31 cellular contexts compared by ENCODE assay signal in the genomic region with DNA sequence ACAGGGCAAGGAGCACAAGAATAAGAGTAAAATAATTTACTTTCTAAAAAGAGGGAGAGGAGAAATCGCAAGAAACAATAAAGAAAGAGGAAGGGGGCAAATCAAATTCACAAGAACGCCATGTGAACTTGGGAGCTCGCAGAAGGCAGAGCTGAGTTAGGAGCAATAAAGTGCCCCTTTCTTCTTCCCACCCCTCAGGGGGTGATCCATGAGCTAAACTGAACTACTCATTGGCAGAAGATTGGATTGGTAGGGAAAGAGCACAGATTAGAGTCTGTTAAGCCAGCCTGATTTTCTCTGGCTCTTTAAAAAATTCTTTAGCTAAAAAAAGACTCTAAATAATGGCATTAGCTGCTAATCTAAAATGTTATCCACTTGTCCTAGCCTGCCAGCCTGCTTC.
"Had no signal": no experiment of that assay in that cellular context is flagged by ENCODE, and none has a peak within 500 bp of the region (broad histone marks: within the 10 kb centered on the region; RNA-seq: fewer than 3 reads in every experiment).

No MANE protein-coding gene starts in this region.

- H3K27me3 Mint-ChIP-seq: activated CD8-positive, alpha-beta T cell treated with anti-CD3 and anti-CD28 coated beads for 36 hours; activated naive CD4-positive, alpha-beta T cell treated with anti-CD3 and anti-CD28 coated beads, Interleukin-2, amount 50 U/mL, for 24 hours had no signal

- H3K27me3 ChIP-seq: Peyer's patch had no signal

- H3K9me3 ChIP-seq: Peyer's patch had no signal

- H3K27ac Mint-ChIP-seq: activated CD4-positive, alpha-beta T cell treated with anti-CD3 and anti-CD28 coated beads, Interleukin-2, amount 10 ng/mL, durations not matched to agents 24 days and 14 days; activated CD8-positive, alpha-beta T cell treated with anti-CD3 and anti-CD28 coated beads for 36 hours; activated naive CD4-positive, alpha-beta T cell treated with anti-CD3 and anti-CD28 coated beads, Interleukin-2, amount 50 U/mL, for 24 hours; activated naive CD8-positive, alpha-beta T cell treated with anti-CD3 and anti-CD28 coated beads, Interleukin-2, amount 10 ng/mL, durations not matched to agents 7 days and 5 days; activated T-helper 2 cell treated with anti-CD3 and anti-CD28 coated beads, Interferon-gamma antibody, Interleukin-2, Interleukin-4, amounts not matched to agents 10 μg/mL and 5 μg/mL and 100 μg/mL, durations not matched to agents 14 hours and 24 hours and 36 hours; brain had no signal

- H3K4me1 Mint-ChIP-seq: activated CD4-positive, alpha-beta T cell treated with anti-CD3 and anti-CD28 coated beads, Interleukin-2, amount 10 ng/mL, durations not matched to agents 24 days and 14 days; activated naive CD4-positive, alpha-beta T cell treated with anti-CD3 and anti-CD28 coated beads, Interleukin-2, amount 50 U/mL, for 24 hours; activated naive CD8-positive, alpha-beta T cell treated with anti-CD3 and anti-CD28 coated beads, Interleukin-2, amount 10 ng/mL, durations not matched to agents 7 days and 5 days; brain had no signal

- H3K27ac ChIP-seq: Peyer's patch, RWPE1, WERI-Rb-1 had no signal

- DNase-seq: activated CD4-positive, alpha-beta T cell treated with anti-CD3 and anti-CD28 coated beads, Interleukin-2, amount 10 ng/mL, durations not matched to agents 24 days and 14 days; activated CD4-positive, alpha-beta T cell treated with anti-CD3 and anti-CD28 coated beads, Interleukin-2, amount 50 U/mL, for 4 hours; activated CD4-positive, CD25-positive, alpha-beta regulatory T cell; activated CD8-positive, alpha-beta T cell treated with anti-CD3 and anti-CD28 coated beads for 36 hours; activated gamma-delta T cell; activated naive CD4-positive, alpha-beta T cell treated with Interleukin-2 at 50 U/mL for 16 hours; activated naive CD8-positive, alpha-beta T cell treated with anti-CD3 and anti-CD28 coated beads, Interleukin-2, amount 10 ng/mL, durations not matched to agents 7 days and 5 days; activated T-cell treated with anti-CD3 and anti-CD28 coated beads, Interleukin-2, amount 50 U/mL, for 1 hour; central memory CD4-positive, alpha-beta T cell; NCI-H1105; NCI-H1417 treated with DMSO at 0.1 percent for 48 hours; NCI-H187 treated with DMSO at 0.1 percent for 48 hours; NCI-H2081; NCI-H2171 treated with DMSO at 0.1 percent for 48 hours; NCI-H2227 treated with DMSO at 0.1 percent for 48 hours; NCI-H446; NCI-H510A treated with DMSO at 0.1 percent for 48 hours; NCI-H69; NK-92 treated with Interleukin-12 subunit alpha and Interleukin-12 subunit beta, amount 100 ng/mL, for 24 hours; PC-3; Peyer's patch; SIG-M5; SW 1271; T1000; WERI-Rb-1 had no signal

- H3K9me3 Mint-ChIP-seq: activated CD4-positive, alpha-beta T cell treated with anti-CD3 and anti-CD28 coated beads, Interleukin-2, amount 10 ng/mL, durations not matched to agents 24 days and 14 days; activated CD8-positive, alpha-beta T cell treated with anti-CD3 and anti-CD28 coated beads for 36 hours; activated naive CD4-positive, alpha-beta T cell treated with anti-CD3 and anti-CD28 coated beads, Interleukin-2, amount 50 U/mL, for 24 hours; activated naive CD8-positive, alpha-beta T cell treated with anti-CD3 and anti-CD28 coated beads, Interleukin-2, amount 10 ng/mL, durations not matched to agents 7 days and 5 days; activated T-helper 2 cell treated with anti-CD3 and anti-CD28 coated beads, Interferon-gamma antibody, Interleukin-2, Interleukin-4, amounts not matched to agents 10 μg/mL and 5 μg/mL and 100 μg/mL, durations not matched to agents 14 hours and 24 hours and 36 hours had no signal

- H3K4me3 Mint-ChIP-seq: activated CD4-positive, alpha-beta T cell treated with anti-CD3 and anti-CD28 coated beads, Interleukin-2, amount 10 ng/mL, durations not matched to agents 24 days and 14 days; activated CD8-positive, alpha-beta T cell treated with anti-CD3 and anti-CD28 coated beads for 36 hours; activated naive CD4-positive, alpha-beta T cell treated with anti-CD3 and anti-CD28 coated beads, Interleukin-2, amount 50 U/mL, for 24 hours; activated naive CD8-positive, alpha-beta T cell treated with anti-CD3 and anti-CD28 coated beads, Interleukin-2, amount 10 ng/mL, durations not matched to agents 7 days and 5 days; brain had no signal

- H3K36me3 ChIP-seq: Peyer's patch, WERI-Rb-1 had no signal

- H3K4me3 ChIP-seq: K562, Peyer's patch had no signal

- ATAC-seq: activated CD8-positive, alpha-beta T cell treated with anti-CD3 and anti-CD28 coated beads for 36 hours; K562; PC-3; Right ventricle myocardium inferior had no signal

- H3K4me1 ChIP-seq: Peyer's patch had no signal

- H3K36me3 Mint-ChIP-seq: activated naive CD4-positive, alpha-beta T cell treated with anti-CD3 and anti-CD28 coated beads, Interleukin-2, amount 50 U/mL, for 24 hours; activated naive CD8-positive, alpha-beta T cell treated with anti-CD3 and anti-CD28 coated beads, Interleukin-2, amount 10 ng/mL, durations not matched to agents 7 days and 5 days had no signal
